In genomic region chr6:46465294-46466165, GRCh38 we compare ENCODE assay signal across 1 cellular context.
TF ChIP-seq lines count a peak whose summit lies in the region.

No MANE protein-coding gene starts in this region.

TF ChIP-seq in GM12891, 5 proteins besides CTCF, POLR2A, EP300 and RAD21:
- no peak for TF ChIP-seq POLR2AphosphoS5 (IDR thresholded peaks at IDR 0.05; ENCODE audit: low read depth, low read length)
- TF ChIP-seq TAF1 (IDR thresholded peaks at IDR 0.05; ENCODE audit: low read depth, low read length), result no peak
- TF ChIP-seq PAX5 (IDR thresholded peaks at IDR 0.05; ENCODE audit: insufficient read depth, low read length, severe bottlenecking), result no peak
- TF ChIP-seq POU2F2 (IDR thresholded peaks at IDR 0.05; ENCODE audit: low read depth, low read length), result no peak
- no peak for TF ChIP-seq SPI1 (IDR thresholded peaks at IDR 0.05; ENCODE audit: low read depth, low read length)
TF ChIP-seq in GM12891: peak in this region for 0.
